Comparison of ENCODE assay signal across 22 cellular contexts in genomic region chr15:83178387-83178786, GRCh38.
"Had no signal": no experiment of that assay in that cellular context is flagged by ENCODE, and none has a peak within 500 bp of the region (broad histone marks: within the 10 kb centered on the region; RNA-seq: fewer than 3 reads in every experiment).

No MANE protein-coding gene starts in this region.

- H3K27ac Mint-ChIP-seq: naive thymus-derived CD4-positive, alpha-beta T cell; stimulated activated naive B cell treated with anti-CD40 and anti-IgM and Interleukin-4, amounts not matched to agents 10 μg/mL and 1 μg/mL and 100 μg/mL, for 72 hours; stimulated activated naive CD8-positive, alpha-beta T cell treated with anti-CD3 and anti-CD28 coated beads, Interleukin-15, amount 100 ng/mL, for 72 hours had no signal

- H3K9me3 ChIP-seq: heart left ventricle, left ventricle myocardium inferior, lower lobe of right lung, neutrophil, right atrium auricular region, sigmoid colon, testis, tibial nerve had no signal

- H3K4me3 ChIP-seq: dorsolateral prefrontal cortex, heart left ventricle, left ventricle myocardium inferior, lower lobe of right lung, right atrium auricular region, sigmoid colon, skin epidermis, testis, tibial nerve had no signal

- H3K4me1 Mint-ChIP-seq: stimulated activated naive B cell treated with anti-CD40 and anti-IgM and Interleukin-4, amounts not matched to agents 10 μg/mL and 1 μg/mL and 100 μg/mL, for 72 hours; stimulated activated naive CD8-positive, alpha-beta T cell treated with anti-CD3 and anti-CD28 coated beads, Interleukin-15, amount 100 ng/mL, for 72 hours had no signal

- DNase-seq: cortex of kidney; dorsolateral prefrontal cortex; effector CD8-positive, alpha-beta T cell; heart left ventricle; hypothalamus; left ventricle myocardium inferior; lower lobe of right lung; naive thymus-derived CD4-positive, alpha-beta T cell; posterior cingulate gyrus; sigmoid colon; stimulated activated CD4-positive, alpha-beta T cell treated with anti-CD3 and anti-CD28 coated beads, Interleukin-2, amount 100 ng/mL, for 24 hours; stimulated activated CD4-positive, alpha-beta T cell treated with anti-CD3 and anti-CD28 coated beads, Interleukin-4, amount 100 ng/mL, for 4 hours; stimulated activated naive B cell treated with anti-CD40 and anti-IgM and Interleukin-4, amounts not matched to agents 10 μg/mL and 1 μg/mL and 100 μg/mL, for 72 hours; stimulated activated naive CD8-positive, alpha-beta T cell treated with anti-CD3 and anti-CD28 coated beads, Interleukin-15, amount 100 ng/mL, for 72 hours; testis had no signal

- ATAC-seq: esophagus mucosa; heart left ventricle; lower lobe of right lung; naive thymus-derived CD4-positive, alpha-beta T cell; stimulated activated naive B cell treated with anti-CD40 and anti-IgM and Interleukin-4, amounts not matched to agents 10 μg/mL and 1 μg/mL and 100 μg/mL, for 72 hours; stimulated activated naive CD8-positive, alpha-beta T cell treated with anti-CD3 and anti-CD28 coated beads, Interleukin-15, amount 100 ng/mL, for 72 hours had no signal

- H3K27me3 ChIP-seq: dorsolateral prefrontal cortex, heart left ventricle, neutrophil, right atrium auricular region, sigmoid colon, testis, tibial nerve had no signal

- H3K4me3 Mint-ChIP-seq: naive thymus-derived CD4-positive, alpha-beta T cell; stimulated activated naive B cell treated with anti-CD40 and anti-IgM and Interleukin-4, amounts not matched to agents 10 μg/mL and 1 μg/mL and 100 μg/mL, for 72 hours; stimulated activated naive CD8-positive, alpha-beta T cell treated with anti-CD3 and anti-CD28 coated beads, Interleukin-15, amount 100 ng/mL, for 72 hours had no signal

- FAIRE-seq: endometrium, frontal cortex had no signal

- H3K27ac ChIP-seq: dorsolateral prefrontal cortex, heart left ventricle, left ventricle myocardium inferior, lower lobe of right lung, neutrophil, right atrium auricular region, sigmoid colon, skin epidermis, testis, tibial nerve had no signal

- H3K27me3 Mint-ChIP-seq: stimulated activated naive B cell treated with anti-CD40 and anti-IgM and Interleukin-4, amounts not matched to agents 10 μg/mL and 1 μg/mL and 100 μg/mL, for 72 hours had no signal

- H3K36me3 ChIP-seq: heart left ventricle, left ventricle myocardium inferior, lower lobe of right lung, neutrophil, right atrium auricular region, sigmoid colon, tibial nerve had no signal

- H3K9me3 Mint-ChIP-seq: naive thymus-derived CD4-positive, alpha-beta T cell; stimulated activated naive B cell treated with anti-CD40 and anti-IgM and Interleukin-4, amounts not matched to agents 10 μg/mL and 1 μg/mL and 100 μg/mL, for 72 hours; stimulated activated naive CD8-positive, alpha-beta T cell treated with anti-CD3 and anti-CD28 coated beads, Interleukin-15, amount 100 ng/mL, for 72 hours had no signal

- H3K4me1 ChIP-seq: lower lobe of right lung, sigmoid colon, tibial nerve had no signal
